ENCODE assay signal across 13 cellular contexts in genomic region chr1:234730110-234730509, GRCh38.
DNase-seq lines count a peak whose midpoint lies in the region; ATAC-seq and TF ChIP-seq lines count a peak whose summit lies in the region.
"Had no signal": no experiment of that assay in that cellular context is flagged by ENCODE, and none has a peak within 500 bp of the region (broad histone marks: within the 10 kb centered on the region; RNA-seq: fewer than 3 reads in every experiment).

No MANE protein-coding gene starts in this region.

- POLR2A ChIA-PET in RWPE1 (lab: Yijun Ruan, JAX; ENCODE audit: low non-redundant PET), result no interaction called here

- peak overlapping the region; percentile 95 to 97 for H3K27ac Mint-ChIP-seq in natural killer cell treated with Interleukin-12 subunit alpha and Interleukin-12 subunit beta and Interleukin-15 and Interleukin-18, amount 100 ng/mL, for 72 hours
- no peak overlapping the region for H3K27ac Mint-ChIP-seq in natural killer cell
- peak overlapping the region; percentile 89 for H3K27ac Mint-ChIP-seq in central memory CD8-positive, alpha-beta T cell (ENCODE audit: low read depth)

- H3K4me1 Mint-ChIP-seq in natural killer cell treated with Interleukin-12 subunit alpha and Interleukin-12 subunit beta and Interleukin-15 and Interleukin-18, amount 100 ng/mL, for 72 hours (ENCODE audit: low read depth in 2 of 2), result peaks cover 49 to 57% of the 10 kb centered on the region in 2 donors
- peaks cover 12 to 14% of the 10 kb centered on the region in 2 donors for H3K4me1 Mint-ChIP-seq in natural killer cell
- H3K4me1 Mint-ChIP-seq in central memory CD8-positive, alpha-beta T cell, result peaks cover 39% of the 10 kb centered on the region

- peak overlapping the region; percentile 44 for H3K4me3 Mint-ChIP-seq in natural killer cell treated with Interleukin-12 subunit alpha and Interleukin-12 subunit beta and Interleukin-15 and Interleukin-18, amount 100 ng/mL, for 72 hours
- no peak overlapping the region for H3K4me3 Mint-ChIP-seq in natural killer cell
- H3K4me3 Mint-ChIP-seq in central memory CD8-positive, alpha-beta T cell, result no peak overlapping the region

- DNase-seq in natural killer cell treated with Interleukin-12 subunit alpha and Interleukin-12 subunit beta and Interleukin-15 and Interleukin-18, amount 100 ng/mL, for 72 hours (ENCODE audit: low spot score), result no peak
- DNase-seq in natural killer cell (no peak), SKM-1 (lab: John Stamatoyannopoulos, UW; ENCODE audit: unreplicated experiment) (peak; percentile 66), RWPE1 (ENCODE audit: low spot score) (no peak), NCI-H345 (lab: John Stamatoyannopoulos, UW) (no peak)
- DNase-seq in central memory CD8-positive, alpha-beta T cell (ENCODE audit: low spot score in 2 of 2), result no peak
- DNase-seq: central memory CD4-positive, alpha-beta T cell; mammary epithelial cell; NCI-H2029; T-helper 9 cell had no signal

- H3K27me3 Mint-ChIP-seq in natural killer cell treated with Interleukin-12 subunit alpha and Interleukin-12 subunit beta and Interleukin-15 and Interleukin-18, amount 100 ng/mL, for 72 hours, result no peaks in the 10 kb centered on the region
- no peaks in the 10 kb centered on the region for H3K27me3 Mint-ChIP-seq in natural killer cell (ENCODE audit: low read depth in 2 of 2)
- no peaks in the 10 kb centered on the region for H3K27me3 Mint-ChIP-seq in central memory CD8-positive, alpha-beta T cell
- H3K27me3 Mint-ChIP-seq: IgD-negative memory B cell had no signal

- H3K9me3 Mint-ChIP-seq in natural killer cell treated with Interleukin-12 subunit alpha and Interleukin-12 subunit beta and Interleukin-15 and Interleukin-18, amount 100 ng/mL, for 72 hours, result no peaks in the 10 kb centered on the region
- no peaks in the 10 kb centered on the region for H3K9me3 Mint-ChIP-seq in natural killer cell
- H3K9me3 Mint-ChIP-seq in central memory CD8-positive, alpha-beta T cell, result no peaks in the 10 kb centered on the region
- H3K9me3 Mint-ChIP-seq: IgD-negative memory B cell had no signal

- CTCF ChIA-PET in RWPE1 (lab: Yijun Ruan, JAX), result no interaction called here

- intact Hi-C loops in natural killer cell (cut with micrococcal nuclease), result no loop called here

- ATAC-seq in natural killer cell treated with Interleukin-12 subunit alpha and Interleukin-12 subunit beta and Interleukin-15 and Interleukin-18, amount 100 ng/mL, for 72 hours, result no peak
- ATAC-seq in natural killer cell (no peak), GM19463 (IDR thresholded peaks at IDR 0.05; ENCODE audit: unreplicated experiment) (no peak), HG03460 (IDR thresholded peaks at IDR 0.05; ENCODE audit: unreplicated experiment) (no peak)
- ATAC-seq in central memory CD8-positive, alpha-beta T cell (replicated peaks; ENCODE audit: extremely low read depth, poor library complexity, severe bottlenecking), result no peak

- no peaks in the 10 kb centered on the region for H3K36me3 Mint-ChIP-seq in natural killer cell treated with Interleukin-12 subunit alpha and Interleukin-12 subunit beta and Interleukin-15 and Interleukin-18, amount 100 ng/mL, for 72 hours
- H3K36me3 Mint-ChIP-seq in natural killer cell, result no peaks in the 10 kb centered on the region
- peaks cover 2% of the 10 kb centered on the region for H3K36me3 Mint-ChIP-seq in central memory CD8-positive, alpha-beta T cell (ENCODE audit: insufficient read depth)

- H3K27ac ChIP-seq in RWPE1, result no peak overlapping the region

- no peak for TF ChIP-seq CTCF in natural killer cell (IDR thresholded peaks at IDR 0.05)
- no peak for TF ChIP-seq CTCF in RWPE1 (conservative IDR thresholded peaks at IDR 0.05; ENCODE audit: low read depth)

Comparison
In these comparisons a context has a peak if more than half of its experiments do, and no peak if none do; other contexts are left out.
1. H3K27ac Mint-ChIP-seq: peak in natural killer cell treated with Interleukin-12 subunit alpha and Interleukin-12 subunit beta and Interleukin-15 and Interleukin-18, amount 100 ng/mL, for 72 hours (2 of 2) and central memory CD8-positive, alpha-beta T cell (single experiment); none in natural killer cell (0 of 2).